ENCODE assay signal across 20 cellular contexts in genomic region chr16:4962716-4963115, GRCh38. TPM values are rescaled to one million over a fixed set of nuclear protein-coding genes. Genes with fewer than 3 reads are reported as not detected.
"Had no signal": no experiment of that assay in that cellular context is flagged by ENCODE, and none has a peak within 500 bp of the region (broad histone marks: within the 10 kb centered on the region; RNA-seq: fewer than 3 reads in every experiment).

No MANE protein-coding gene starts in this region.

- ATAC-seq: activated CD8-positive, alpha-beta memory T cell treated with anti-CD3 and anti-CD28 coated beads, Interleukin-2, amount 10 ng/mL, durations not matched to agents 7 days and 5 days; activated naive CD4-positive, alpha-beta T cell treated with anti-CD3 and anti-CD28 coated beads, Interleukin-2, amount 50 U/mL, for 72 hours; foreskin keratinocyte; left cardiac atrium; lower lobe of right lung; mucosa of descending colon; natural killer cell had no signal

- H3K4me3 Mint-ChIP-seq: activated CD8-positive, alpha-beta memory T cell treated with anti-CD3 and anti-CD28 coated beads, Interleukin-2, amount 10 ng/mL, durations not matched to agents 7 days and 5 days; activated T-cell treated with anti-CD3 and anti-CD28 coated beads, Interleukin-2, amount 50 U/mL, for 24 hours; natural killer cell had no signal

- H3K4me3 ChIP-seq: breast epithelium, lower lobe of right lung, mucosa of descending colon, testis had no signal

- FAIRE-seq: urothelium cell line had no signal

- H3K4me1 ChIP-seq: breast epithelium, foreskin keratinocyte had no signal

- H3K9me3 ChIP-seq: breast epithelium, lower lobe of right lung, mucosa of descending colon, testis had no signal

- H3K9me3 Mint-ChIP-seq: activated naive CD4-positive, alpha-beta T cell treated with anti-CD3 and anti-CD28 coated beads, Interleukin-2, amount 50 U/mL, for 72 hours; activated T-cell treated with anti-CD3 and anti-CD28 coated beads, Interleukin-2, amount 50 U/mL, for 24 hours; natural killer cell had no signal

- DNase-seq: activated CD4-positive, alpha-beta T cell treated with anti-CD3 and anti-CD28 coated beads, Interleukin-2, amount 50 U/mL, for 4 hours; activated CD4-positive, CD25-positive, alpha-beta regulatory T cell treated with anti-CD3 and anti-CD28 coated beads, Interleukin-2, amount 50 U/mL, for 72 hours; activated CD8-positive, alpha-beta memory T cell treated with anti-CD3 and anti-CD28 coated beads, Interleukin-2, amount 10 ng/mL, durations not matched to agents 7 days and 5 days; activated effector memory CD4-positive, alpha-beta T cell treated with Interleukin-2 at 50 U/mL for 16 hours; activated T-cell treated with anti-CD3 and anti-CD28 coated beads, Interleukin-2, amount 50 U/mL, for 24 hours; amniotic stem cell; foreskin keratinocyte; left cardiac atrium; lower lobe of right lung; mucosa of descending colon; natural killer cell; stimulated activated CD4-positive, alpha-beta T cell treated with anti-CD3 and anti-CD28 coated beads, Interleukin-12 subunit alpha, Interleukin-12 subunit beta, amount 100 ng/mL, for 4 hours; stimulated activated naive CD4-positive, alpha-beta T cell; T-helper 9 cell; testis had no signal

- H3K27ac ChIP-seq: breast epithelium, foreskin keratinocyte, lower lobe of right lung, testis had no signal

- H3K36me3 ChIP-seq: breast epithelium, lower lobe of right lung had no signal

- H3K27ac Mint-ChIP-seq: activated CD8-positive, alpha-beta memory T cell treated with anti-CD3 and anti-CD28 coated beads, Interleukin-2, amount 10 ng/mL, durations not matched to agents 7 days and 5 days; activated naive CD4-positive, alpha-beta T cell treated with anti-CD3 and anti-CD28 coated beads, Interleukin-2, amount 50 U/mL, for 72 hours; activated T-cell treated with anti-CD3 and anti-CD28 coated beads, Interleukin-2, amount 50 U/mL, for 24 hours; natural killer cell had no signal

- H3K36me3 Mint-ChIP-seq: activated CD8-positive, alpha-beta memory T cell treated with anti-CD3 and anti-CD28 coated beads, Interleukin-2, amount 10 ng/mL, durations not matched to agents 7 days and 5 days; activated naive CD4-positive, alpha-beta T cell treated with anti-CD3 and anti-CD28 coated beads, Interleukin-2, amount 50 U/mL, for 72 hours; natural killer cell had no signal

- H3K27me3 ChIP-seq: breast epithelium, testis had no signal

RNA-seq across cellular contexts. Expression of gene SEC14L5, which starts 4.6 kb away (rescaled TPM):
- total RNA-seq: activated CD8-positive, alpha-beta memory T cell treated with anti-CD3 and anti-CD28 coated beads, Interleukin-2, amount 10 ng/mL, durations not matched to agents 7 days and 5 days; chondrocyte; foreskin keratinocyte; pulmonary artery endothelial cell had no signal
- polyA plus RNA-seq: foreskin keratinocyte had no signal

RNA-seq across cellular contexts. Expression of gene PPL, which starts 25.8 kb away (rescaled TPM):
- total RNA-seq: activated naive CD4-positive, alpha-beta T cell treated with anti-CD3 and anti-CD28 coated beads, Interleukin-2, amount 50 U/mL, for 72 hours; natural killer cell had no signal
